ENCODE assay signal across 8 cellular contexts in the genomic region with DNA sequence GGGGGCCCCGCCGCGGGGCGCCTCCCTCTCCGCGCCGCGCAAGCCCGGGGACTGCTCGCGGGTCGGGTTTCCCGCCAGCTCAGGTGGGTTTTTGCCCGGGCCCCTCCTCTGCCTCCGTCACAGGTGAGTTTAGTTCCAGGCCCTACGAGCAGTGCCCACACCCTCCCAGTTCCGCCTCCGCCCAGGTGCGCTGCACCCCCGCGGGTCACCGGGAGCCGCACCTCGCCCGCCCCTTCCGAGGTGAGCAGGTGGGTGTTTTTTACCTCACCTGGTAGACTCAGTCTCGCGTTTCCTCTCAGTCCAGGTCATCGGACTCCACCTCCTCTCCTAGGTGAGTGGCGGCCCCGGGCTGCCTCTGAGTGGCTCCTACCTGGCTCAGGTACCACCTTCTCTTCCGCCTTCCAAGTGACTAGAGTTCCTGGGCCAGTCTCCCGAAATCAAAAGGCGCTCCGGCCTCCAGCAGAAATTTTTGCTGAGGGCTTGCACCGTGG. TPM values are rescaled to one million over a fixed set of nuclear protein-coding genes. Genes with fewer than 3 reads are reported as not detected.
DNase-seq lines count a peak whose midpoint lies in the region; ATAC-seq lines count a peak whose summit lies in the region.

A gene with protein sequence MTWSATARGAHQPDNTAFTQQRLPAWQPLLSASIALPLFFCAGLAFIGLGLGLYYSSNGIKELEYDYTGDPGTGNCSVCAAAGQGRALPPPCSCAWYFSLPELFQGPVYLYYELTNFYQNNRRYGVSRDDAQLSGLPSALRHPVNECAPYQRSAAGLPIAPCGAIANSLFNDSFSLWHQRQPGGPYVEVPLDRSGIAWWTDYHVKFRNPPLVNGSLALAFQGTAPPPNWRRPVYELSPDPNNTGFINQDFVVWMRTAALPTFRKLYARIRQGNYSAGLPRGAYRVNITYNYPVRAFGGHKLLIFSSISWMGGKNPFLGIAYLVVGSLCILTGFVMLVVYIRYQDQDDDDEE (minus strand): TSS at position 153 of the 491 bp plus-strand sequence. CDS start 191 bp downstream, outside the sequence.

- peak within 1 kb of the TSS; percentile 87 for H3K27ac Mint-ChIP-seq in activated CD4-positive, alpha-beta T cell treated with anti-CD3 and anti-CD28 coated beads for 36 hours

- 7 to 8% methylated on average over 29 to 36 of the region's 36 CpGs for WGBS in esophagus, 2 donors

- H3K27me3 Mint-ChIP-seq in activated CD4-positive, alpha-beta T cell treated with anti-CD3 and anti-CD28 coated beads for 36 hours, result peaks cover 8% of the 10 kb centered on the region

- H3K9me3 Mint-ChIP-seq in activated CD4-positive, alpha-beta T cell treated with anti-CD3 and anti-CD28 coated beads for 36 hours (ENCODE audit: low read depth), result no peaks in the 10 kb centered on the region

- H3K9me3 ChIP-seq in esophagus (ENCODE audit: control insufficient read depth in 2 of 2, insufficient read depth in 1 of 2, low read depth in 1 of 2, low read length in 1 of 2) (no peaks in the 10 kb centered on the region), neuron (ENCODE audit: low read length) (peaks cover 10% of the 10 kb centered on the region)

- peak; percentile 15 for DNase-seq in stimulated activated CD4-positive, alpha-beta T cell treated with anti-CD3 and anti-CD28 coated beads, Interleukin-12 subunit alpha, Interleukin-12 subunit beta, amount 100 ng/mL, for 4 hours
- no peak for DNase-seq in stimulated activated CD4-positive, alpha-beta T cell treated with anti-CD3 and anti-CD28 coated beads, Interleukin-15, amount 100 ng/mL, for 24 hours
- peak; percentile 38 for DNase-seq in activated CD4-positive, alpha-beta T cell treated with anti-CD3 and anti-CD28 coated beads for 36 hours
- no peak for DNase-seq in activated CD4-positive, CD25-positive, alpha-beta regulatory T cell treated with anti-CD3 and anti-CD28 coated beads, Interleukin-2, amount 50 U/mL, for 72 hours

- H3K4me1 ChIP-seq in esophagus (ENCODE audit: control insufficient read depth in 2 of 2, insufficient read depth in 2 of 2, low read length in 1 of 2) (peaks cover 0 to 4% of the 10 kb centered on the region in 2 donors), neuron (ENCODE audit: insufficient read depth, low read length) (no peaks in the 10 kb centered on the region)

- H3K27ac ChIP-seq in esophagus (ENCODE audit: low read depth in 2 of 2, low read length in 1 of 2), result peak within 1 kb of the TSS; percentile 95 to 98

- H3K4me3 Mint-ChIP-seq in activated CD4-positive, alpha-beta T cell treated with anti-CD3 and anti-CD28 coated beads for 36 hours, result peak within 1 kb of the TSS; percentile 82

- H3K36me3 Mint-ChIP-seq in activated CD4-positive, alpha-beta T cell treated with anti-CD3 and anti-CD28 coated beads for 36 hours (ENCODE audit: low read depth), result no peaks in the 10 kb centered on the region

- no peaks in the 10 kb centered on the region for H3K36me3 ChIP-seq in esophagus (ENCODE audit: control insufficient read depth in 2 of 2, insufficient read depth in 2 of 2, low read length in 1 of 2)
- no peaks in the 10 kb centered on the region for H3K36me3 ChIP-seq in neuron (ENCODE audit: insufficient read depth, low read length)

- POLR2A ChIA-PET in activated CD4-positive, alpha-beta T cell treated with anti-CD3 and anti-CD28 coated beads for 36 hours (lab: Charles Lee), result interaction anchor here (1.0 kb wide), 1 partner anchor 170 kb away, joined by 3 read pairs; no protein-coding TSS in a partner anchor

- H3K4me3 ChIP-seq in esophagus (ENCODE audit: low read depth in 1 of 2, low read length in 2 of 2) (peak within 1 kb of the TSS; percentile 63 to 89), neuron (ENCODE audit: low read length) (no peak within 1 kb of the TSS)

- peak; percentile 3 for ATAC-seq in activated CD4-positive, alpha-beta T cell treated with anti-CD3 and anti-CD28 coated beads for 36 hours
- no peak for ATAC-seq in GM21528 (IDR thresholded peaks at IDR 0.05; ENCODE audit: low FRiP score, unreplicated experiment)
- ATAC-seq in HG02763 (IDR thresholded peaks at IDR 0.05; ENCODE audit: unreplicated experiment), result no peak

- CTCF ChIA-PET in activated CD4-positive, alpha-beta T cell treated with anti-CD3 and anti-CD28 coated beads for 36 hours (lab: Charles Lee), result interaction anchor here (0.5 to 3.7 kb wide), 23 partner anchors 9 to 556 kb away, joined by 3 to 20 read pairs (median 4); no protein-coding TSS in a partner anchor

- no peaks in the 10 kb centered on the region for H3K27me3 ChIP-seq in esophagus (ENCODE audit: control insufficient read depth in 1 of 2, insufficient read depth in 2 of 2, low read length in 2 of 2)
- peaks cover 49% of the 10 kb centered on the region for H3K27me3 ChIP-seq in neuron (ENCODE audit: insufficient read depth, low read length)

- intact Hi-C loops in activated CD4-positive, alpha-beta T cell treated with anti-CD3 and anti-CD28 coated beads for 36 hours (cut with DNase I, micrococcal nuclease), result loop anchor here in 1 of 2 experiments (5.0 kb wide), 1 partner anchor 556 kb away; no protein-coding TSS in a partner anchor

- H3K4me1 Mint-ChIP-seq in activated CD4-positive, alpha-beta T cell treated with anti-CD3 and anti-CD28 coated beads for 36 hours, result peaks cover 28% of the 10 kb centered on the region

- H2AFZ ChIP-seq in neuron (ENCODE audit: low read depth, low read length), result peak within 1 kb of the TSS; percentile 32

RNA-seq across cellular contexts. Expression of the gene that starts here (rescaled TPM):
- total RNA-seq in activated CD4-positive, alpha-beta T cell treated with anti-CD3 and anti-CD28 coated beads for 36 hours, result 1 to 10 TPM; 1.3 to 2.1 TPM
- polyA plus RNA-seq in esophagus, result 10 to 100 TPM; 12.8 to 14.1 TPM

Comparison
In these comparisons a context has a peak if more than half of its experiments do, and no peak if none do; other contexts are left out.
1. DNase-seq: peak in stimulated activated CD4-positive, alpha-beta T cell treated with anti-CD3 and anti-CD28 coated beads, Interleukin-12 subunit alpha, Interleukin-12 subunit beta, amount 100 ng/mL, for 4 hours (single experiment) and activated CD4-positive, alpha-beta T cell treated with anti-CD3 and anti-CD28 coated beads for 36 hours (single experiment); none in stimulated activated CD4-positive, alpha-beta T cell treated with anti-CD3 and anti-CD28 coated beads, Interleukin-15, amount 100 ng/mL, for 24 hours (single experiment) and activated CD4-positive, CD25-positive, alpha-beta regulatory T cell treated with anti-CD3 and anti-CD28 coated beads, Interleukin-2, amount 50 U/mL, for 72 hours (single experiment).